In the genomic region with DNA sequence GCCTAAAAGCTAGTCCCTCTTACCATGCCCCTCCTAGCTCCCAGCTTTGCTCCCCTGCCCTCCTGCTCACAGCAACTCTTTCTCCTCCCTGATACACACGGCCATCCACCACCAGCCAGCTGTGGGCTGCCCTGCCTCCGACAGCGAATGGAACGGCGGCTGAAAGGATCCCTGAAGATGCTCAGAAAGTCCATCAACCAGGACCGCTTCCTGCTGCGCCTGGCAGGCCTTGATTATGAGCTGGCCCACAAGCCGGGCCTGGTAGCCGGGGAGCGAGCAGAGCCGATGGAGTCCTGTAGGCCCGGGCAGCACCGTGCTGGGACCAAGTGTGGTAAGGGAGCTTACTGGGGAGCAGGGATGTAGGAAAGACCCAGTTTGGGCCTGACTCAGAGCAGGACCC, we compare ENCODE assay signal across 8 cellular contexts.
"Had no signal": no experiment of that assay in that cellular context is flagged by ENCODE, and none has a peak within 500 bp of the region (broad histone marks: within the 10 kb centered on the region; RNA-seq: fewer than 3 reads in every experiment).

No MANE protein-coding gene starts in this region.

- H3K9me3 ChIP-seq: HAP-1 had no signal

- ATAC-seq: HCT116 had no signal

- DNase-seq: GM23248, GOT3, H7, HFFc6, KG1 had no signal

- H3K4me1 ChIP-seq: HAP-1 had no signal

- H3K27ac ChIP-seq: GM23248, HL-60 had no signal

- H3K4me3 ChIP-seq: GM23248, HAP-1 had no signal

- H2AFZ ChIP-seq: GM23248 had no signal

- H3K9ac ChIP-seq: GM23248 had no signal
